9 cellular contexts compared by ENCODE assay signal in the genomic region with DNA sequence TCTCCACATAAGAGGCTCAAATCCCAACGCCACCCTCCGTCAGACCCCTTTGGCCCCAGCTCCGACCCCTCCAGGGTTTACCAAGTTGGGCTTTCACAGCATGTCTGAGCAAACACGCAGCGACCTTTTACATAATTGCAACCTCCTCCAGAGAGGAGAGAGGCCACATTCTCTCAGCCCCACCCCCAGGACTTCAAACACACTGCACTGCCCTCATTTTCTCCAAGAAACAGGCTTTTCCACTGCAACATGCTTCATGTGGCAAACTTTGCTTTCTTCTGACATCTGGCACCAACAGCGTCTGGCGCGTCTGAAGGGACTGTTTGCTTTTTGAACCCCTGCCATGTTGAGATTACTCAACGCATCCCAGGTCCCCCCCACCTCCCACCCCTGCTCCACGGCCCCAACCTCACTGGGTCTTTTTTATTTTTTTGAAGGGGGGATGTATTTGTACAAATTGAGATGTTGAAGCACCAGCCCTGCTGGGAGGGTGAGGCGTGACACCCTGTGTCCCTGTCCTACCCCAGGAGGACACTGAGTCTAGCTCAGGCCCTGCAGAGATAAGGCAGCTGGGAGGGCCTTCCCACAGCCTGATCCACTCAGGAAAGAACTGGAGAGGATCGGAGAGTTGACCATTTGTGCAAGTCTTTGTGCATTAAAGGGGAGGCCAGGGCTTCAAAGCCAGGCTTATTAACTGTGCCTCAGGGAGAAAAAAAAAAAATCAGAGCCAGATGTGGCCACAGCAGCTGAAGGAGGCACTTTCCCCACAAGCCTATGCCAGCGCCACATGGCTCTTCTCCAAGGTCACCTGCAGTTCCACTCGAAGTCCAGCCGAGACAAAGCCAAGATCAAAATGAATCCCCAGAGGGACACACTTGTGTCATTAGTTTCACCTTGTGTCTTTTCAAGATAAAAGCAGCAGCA. TPM values are rescaled to one million over a fixed set of nuclear protein-coding genes. Genes with fewer than 3 reads are reported as not detected.
DNase-seq lines count a peak whose midpoint lies in the region; ATAC-seq and TF ChIP-seq lines count a peak whose summit lies in the region.
"Had no signal": no experiment of that assay in that cellular context is flagged by ENCODE, and none has a peak within 500 bp of the region (broad histone marks: within the 10 kb centered on the region; RNA-seq: fewer than 3 reads in every experiment).

No MANE protein-coding gene starts in this region.

- intact Hi-C loops in heart right ventricle (cut with DNase I): no loop called here

- H3K4me3 ChIP-seq in SK-N-MC (peak overlapping the region; percentile 29; the same call in 1 of the 2 replicates), heart right ventricle (no peak overlapping the region), rectal smooth muscle tissue (ENCODE audit: low read length) (no peak overlapping the region)

- no peaks in the 10 kb centered on the region for H3K9me3 ChIP-seq in SK-N-MC (ENCODE audit: low read depth, low read length)
- H3K9me3 ChIP-seq in heart right ventricle: no peaks in the 10 kb centered on the region

- TF ChIP-seq CTCF in heart right ventricle (IDR thresholded peaks at IDR 0.05): peak in 2 of 9 donors; percentile 7 to 19

- H3K27ac ChIP-seq in SK-N-MC (peak overlapping the region; percentile 58; the same call in 1 of the 2 replicates), heart right ventricle (peak overlapping the region; percentile 52 to 82 (median 68)), rectal smooth muscle tissue (ENCODE audit: low read depth, low read length) (peak overlapping the region; percentile 3)

- 32 to 38% methylated on average over 15 of the region's 15 CpGs for WGBS in heart right ventricle, 2 donors

- H3K36me3 ChIP-seq in SK-N-MC (ENCODE audit: insufficient read depth, low read length): peaks cover 19% of the 10 kb centered on the region; the same call in 1 of the 2 replicates
- peaks cover 0 to 66% (median 36%) of the 10 kb centered on the region in 9 donors for H3K36me3 ChIP-seq in heart right ventricle
- peaks cover 16% of the 10 kb centered on the region for H3K36me3 ChIP-seq in rectal smooth muscle tissue (ENCODE audit: control insufficient read depth, insufficient read depth, low read length)

- no peaks in the 10 kb centered on the region for H3K27me3 ChIP-seq in heart right ventricle
- no peaks in the 10 kb centered on the region for H3K27me3 ChIP-seq in rectal smooth muscle tissue (ENCODE audit: control insufficient read depth, insufficient read depth, low read length)

- DNase-seq in ELF-1 (ENCODE audit: low read depth, low spot score): peak; percentile 93
- no peak for DNase-seq in SK-N-MC (ENCODE audit: low read depth, low spot score)
- DNase-seq in heart right ventricle: peak; percentile 39 to 56
- DNase-seq in kidney glomerular epithelial cell (lab: John Stamatoyannopoulos, UW): no peak
- DNase-seq: activated naive CD4-positive, alpha-beta T cell treated with anti-CD3 and anti-CD28 coated beads for 36 hours had no signal

- peak; percentile 68 to 85 (median 75) for ATAC-seq in heart right ventricle
- ATAC-seq in GM19397 (IDR thresholded peaks at IDR 0.05; ENCODE audit: unreplicated experiment): no peak
- no peak for ATAC-seq in HG02885 (IDR thresholded peaks at IDR 0.05; ENCODE audit: poor library complexity, unreplicated experiment)
- ATAC-seq in HG03460 (IDR thresholded peaks at IDR 0.05; ENCODE audit: unreplicated experiment): no peak

- H3K9ac ChIP-seq in SK-N-MC (ENCODE audit: insufficient read length) (no peak overlapping the region), rectal smooth muscle tissue (ENCODE audit: low read length) (no peak overlapping the region)

- peaks cover 14 to 31% (median 29%) of the 10 kb centered on the region in 9 donors for H3K4me1 ChIP-seq in heart right ventricle
- peaks cover 14% of the 10 kb centered on the region for H3K4me1 ChIP-seq in rectal smooth muscle tissue (ENCODE audit: control insufficient read depth, insufficient read depth, low read length)

RNA-seq across cellular contexts. Expression of a gene that starts 29.7 kb away (rescaled TPM):
- total RNA-seq in heart right ventricle: 10 to 100 TPM in 8 of 10 donors, 1 to 10 TPM in 2; 5.7 to 19.2 (median 13.7) TPM
- 1 to 10 TPM; 7.4 to 9.4 TPM for polyA plus RNA-seq in heart right ventricle

Comparison
In these comparisons a context has a peak if more than half of its experiments do, and no peak if none do; other contexts are left out.
1. DNase-seq: peak in ELF-1 (single experiment) and heart right ventricle (2 of 2); none in SK-N-MC (single experiment) and kidney glomerular epithelial cell (single experiment).
2. H3K27ac ChIP-seq: peak in every context shown above with its lines; median percentile 68 in heart right ventricle; 58 in SK-N-MC; 3 in rectal smooth muscle tissue.
3. ATAC-seq: peak in heart right ventricle (8 of 8); none in GM19397 (single experiment), HG02885 (single experiment) and HG03460 (single experiment).